In the genomic region with DNA sequence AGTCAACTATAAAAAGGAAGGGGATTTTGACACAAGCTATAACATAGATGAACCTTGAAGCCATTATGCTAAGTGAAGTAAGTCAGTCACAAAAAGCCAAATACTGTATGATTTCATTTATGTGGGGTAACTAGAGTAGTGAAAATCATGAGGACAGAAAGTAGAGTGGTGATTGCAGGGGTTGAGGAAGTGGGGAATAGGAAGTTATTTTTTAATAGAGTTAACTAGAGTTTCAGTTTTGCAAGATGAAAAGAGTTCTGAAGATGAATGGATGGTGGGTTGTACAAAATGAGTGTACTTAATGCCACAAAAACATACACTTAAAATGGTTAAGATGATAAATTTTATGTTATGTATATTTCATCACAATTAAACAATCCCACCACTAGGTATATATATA, we compare ENCODE assay signal across 17 cellular contexts.
DNase-seq lines count a peak whose midpoint lies in the region; ATAC-seq and TF ChIP-seq lines count a peak whose summit lies in the region.
"Had no signal": no experiment of that assay in that cellular context is flagged by ENCODE, and none has a peak within 500 bp of the region (broad histone marks: within the 10 kb centered on the region; RNA-seq: fewer than 3 reads in every experiment).

No MANE protein-coding gene starts in this region.

- CTCF ChIA-PET in CD4-positive, alpha-beta memory T cell (lab: Charles Lee; ENCODE audit: partially characterized antibody), result no interaction called here

- H3K4me3 ChIP-seq in CD4-positive, alpha-beta memory T cell (ENCODE audit: low read length in 2 of 2), result no peak overlapping the region

- H3K27me3 Mint-ChIP-seq in CD4-positive, alpha-beta memory T cell, result peaks cover 1 to 2% of the 10 kb centered on the region in 2 donors
- H3K27me3 Mint-ChIP-seq in CD14-positive monocyte (ENCODE audit: low read depth in 3 of 3), result peaks cover 0 to 1% (median 0%) of the 10 kb centered on the region in 3 donors
- H3K27me3 Mint-ChIP-seq: activated B cell treated with CpG ODN at 0.5 μM for 24 hours, progenitor cell of endocrine pancreas had no signal

- no peaks in the 10 kb centered on the region for H3K36me3 ChIP-seq in CD4-positive, alpha-beta memory T cell (ENCODE audit: insufficient read depth, low read length)

- POLR2A ChIA-PET in CD4-positive, alpha-beta memory T cell (lab: Charles Lee; ENCODE audit: partially characterized antibody), result no interaction called here

- H3K27ac ChIP-seq in CD4-positive, alpha-beta memory T cell (ENCODE audit: low read depth, low read length), result no peak overlapping the region
- H3K27ac ChIP-seq: KMS-11 had no signal

- H3K4me1 Mint-ChIP-seq in CD4-positive, alpha-beta memory T cell, result no peaks in the 10 kb centered on the region
- H3K4me1 Mint-ChIP-seq in CD14-positive monocyte, result peaks cover 14% of the 10 kb centered on the region
- H3K4me1 Mint-ChIP-seq: CD4-positive, CD25-positive, alpha-beta regulatory T cell had no signal

- no peak overlapping the region for H3K27ac Mint-ChIP-seq in CD4-positive, alpha-beta memory T cell
- peak overlapping the region in 2 of 7 donors; percentile 15 to 22 for H3K27ac Mint-ChIP-seq in CD14-positive monocyte
- H3K27ac Mint-ChIP-seq: activated B cell treated with CpG ODN at 0.5 μM for 24 hours; activated T-cell treated with anti-CD3 and anti-CD28 coated beads, Interleukin-2, amount 50 U/mL, for 24 hours; progenitor cell of endocrine pancreas had no signal

- no peaks in the 10 kb centered on the region for H3K27me3 ChIP-seq in CD4-positive, alpha-beta memory T cell (ENCODE audit: insufficient read depth, low read length)

- no peaks in the 10 kb centered on the region for H3K9me3 Mint-ChIP-seq in CD4-positive, alpha-beta memory T cell
- H3K9me3 Mint-ChIP-seq in CD14-positive monocyte, result peaks cover 0 to 3% (median 0%) of the 10 kb centered on the region in 7 donors
- H3K9me3 Mint-ChIP-seq: activated B cell treated with CpG ODN at 0.5 μM for 24 hours; activated T-cell treated with anti-CD3 and anti-CD28 coated beads, Interleukin-2, amount 50 U/mL, for 24 hours had no signal

- H3K4me3 Mint-ChIP-seq in CD4-positive, alpha-beta memory T cell, result no peak overlapping the region
- H3K4me3 Mint-ChIP-seq in CD14-positive monocyte, result peak overlapping the region in 1 of 2 donors; percentile 13
- H3K4me3 Mint-ChIP-seq: activated B cell treated with CpG ODN at 0.5 μM for 24 hours; activated T-cell treated with anti-CD3 and anti-CD28 coated beads, Interleukin-2, amount 50 U/mL, for 24 hours; CD4-positive, CD25-positive, alpha-beta regulatory T cell had no signal

- no peak for TF ChIP-seq CTCF in CD14-positive monocyte (IDR thresholded peaks at IDR 0.05)

- H3K36me3 Mint-ChIP-seq in CD4-positive, alpha-beta memory T cell, result no peaks in the 10 kb centered on the region
- H3K36me3 Mint-ChIP-seq in CD14-positive monocyte, result no peaks in the 10 kb centered on the region
- H3K36me3 Mint-ChIP-seq: CD4-positive, CD25-positive, alpha-beta regulatory T cell had no signal

- intact Hi-C loops in CD4-positive, alpha-beta memory T cell (cut with micrococcal nuclease), result no loop called here
- intact Hi-C loops in CD14-positive monocyte (cut with micrococcal nuclease), result no loop called here

- no peaks in the 10 kb centered on the region for H3K9me3 ChIP-seq in CD4-positive, alpha-beta memory T cell (ENCODE audit: control insufficient read depth in 1 of 2, low read length in 2 of 2)

- DNase-seq in NOMO-1 (lab: John Stamatoyannopoulos, UW; ENCODE audit: unreplicated experiment in 2 of 2) (peak; percentile 82 to 93), NCI-H524 (lab: John Stamatoyannopoulos, UW) (no peak), CD14-positive monocyte (ENCODE audit: low spot score) (no peak), kidney glomerular epithelial cell (lab: John Stamatoyannopoulos, UW) (no peak)
- DNase-seq in CD4-positive, alpha-beta memory T cell, result no peak
- DNase-seq: activated B cell treated with CpG ODN at 0.5 μM for 24 hours; activated T-cell treated with anti-CD3 and anti-CD28 coated beads, Interleukin-2, amount 50 U/mL, for 24 hours; CD4-positive, CD25-positive, alpha-beta regulatory T cell; hypothalamus; NCI-H2107; stimulated activated CD4-positive, alpha-beta T cell treated with anti-CD3 and anti-CD28 coated beads, Interleukin-4, amount 100 ng/mL, for 1 hour had no signal

- H3K4me1 ChIP-seq in CD4-positive, alpha-beta memory T cell (ENCODE audit: insufficient read depth, low read length), result no peaks in the 10 kb centered on the region

- ATAC-seq in GM18520 (IDR thresholded peaks at IDR 0.05; ENCODE audit: unreplicated experiment) (peak; percentile 70), GM21515 (IDR thresholded peaks at IDR 0.05; ENCODE audit: unreplicated experiment) (peak; percentile 88), HG03060 (IDR thresholded peaks at IDR 0.05; ENCODE audit: low read depth, unreplicated experiment) (peak; percentile 53)
- ATAC-seq: HCT116 had no signal

Comparison
In these comparisons a context has a peak if more than half of its experiments do, and no peak if none do; other contexts are left out.
1. DNase-seq: peak in NOMO-1 (2 of 2); none in NCI-H524 (0 of 2), CD4-positive, alpha-beta memory T cell (0 of 5), CD14-positive monocyte (single experiment) and kidney glomerular epithelial cell (single experiment).
2. Peak in every context shown above with its lines, with median percentiles within 50 percentile points of each other: ATAC-seq.